4 cellular contexts compared by ENCODE assay signal in genomic region chr14:51467392-51467791, GRCh38.
DNase-seq lines count a peak whose midpoint lies in the region; ATAC-seq, FAIRE-seq and TF ChIP-seq lines count a peak whose summit lies in the region.
"Not testable (repeated sequence)": the region's sequence is repeated elsewhere in the genome, so short reads cannot be mapped to it uniquely, and the experiment has no call there.

No MANE protein-coding gene starts in this region.

- H3K9me3 Mint-ChIP-seq in glutamatergic neuron (ENCODE audit: unreplicated experiment), result not testable (repeated sequence)

- not testable (repeated sequence) for H3K27me3 Mint-ChIP-seq in glutamatergic neuron (ENCODE audit: unreplicated experiment)

- H3K27ac ChIP-seq in esophagus muscularis mucosa (replicated peaks in 1 of 4); right cardiac atrium (ENCODE audit: low read length); kidney (ENCODE audit: low read depth in 2 of 2, low read length in 2 of 2): not testable (repeated sequence)

- 98% methylated on average over 23 of the region's 23 CpGs for WGBS in esophagus muscularis mucosa
- WGBS in right cardiac atrium, result 97% methylated on average over 23 of the region's 23 CpGs

- H3K27ac Mint-ChIP-seq in glutamatergic neuron (ENCODE audit: unreplicated experiment), result peak overlapping the region; percentile 68

- not testable (repeated sequence) for H3K36me3 Mint-ChIP-seq in glutamatergic neuron (ENCODE audit: unreplicated experiment)

- H3K27me3 ChIP-seq in esophagus muscularis mucosa; right cardiac atrium (ENCODE audit: control insufficient read depth, insufficient read depth): not testable (repeated sequence)

- not testable (repeated sequence) for ATAC-seq in right cardiac atrium

- not testable (repeated sequence) for H3K9me3 ChIP-seq in esophagus muscularis mucosa; right cardiac atrium (ENCODE audit: control insufficient read depth, low read length); kidney (ENCODE audit: control insufficient read depth in 1 of 2, low read length in 2 of 2)

- TF ChIP-seq POLR2A in esophagus muscularis mucosa (IDR thresholded peaks at IDR 0.05; ENCODE audit: low read depth), result not testable (repeated sequence)

- H3K9ac ChIP-seq in kidney (ENCODE audit: low read length in 2 of 2), result not testable (repeated sequence)

- not testable (repeated sequence) for H3K36me3 ChIP-seq in esophagus muscularis mucosa; kidney (ENCODE audit: control insufficient read depth in 1 of 2, insufficient read depth in 2 of 2, low read length in 2 of 2)

- H3K4me1 ChIP-seq in esophagus muscularis mucosa; right cardiac atrium (ENCODE audit: control insufficient read depth, insufficient read depth, low read length); kidney (ENCODE audit: control insufficient read depth in 1 of 2, insufficient read depth in 1 of 2, low read depth in 1 of 2, low read length in 2 of 2): not testable (repeated sequence)

- not testable (repeated sequence) for H3K4me3 ChIP-seq in esophagus muscularis mucosa; right cardiac atrium (ENCODE audit: low read length); kidney (ENCODE audit: low read length in 2 of 2)

- TF ChIP-seq CTCF in esophagus muscularis mucosa (IDR thresholded peaks at IDR 0.05); glutamatergic neuron (IDR thresholded peaks at IDR 0.05; ENCODE audit: partially characterized antibody, unreplicated experiment); kidney (IDR thresholded peaks at IDR 0.05; ENCODE audit: borderline replicate concordance, extremely low read depth, insufficient read depth): not testable (repeated sequence)

- intact Hi-C loops in esophagus muscularis mucosa (cut with DNase I); right cardiac atrium (cut with DNase I); kidney (cut with DNase I): not testable (repeated sequence)

- DNase-seq in esophagus muscularis mucosa (ENCODE audit: extremely low spot score) (peak; percentile 29), right cardiac atrium (peak in 2 of 3 donors; percentile 46 to 47), kidney (peak; percentile 60)
- DNase-seq in glutamatergic neuron, result not testable (repeated sequence)

- TF ChIP-seq EP300 in esophagus muscularis mucosa (IDR thresholded peaks at IDR 0.05), result not testable (repeated sequence)

- FAIRE-seq in kidney (lab: Jason Lieb, UNC), result not testable (repeated sequence)

- not testable (repeated sequence) for H3K4me1 Mint-ChIP-seq in glutamatergic neuron (ENCODE audit: low read depth, unreplicated experiment)

- H3K4me3 Mint-ChIP-seq in glutamatergic neuron (ENCODE audit: unreplicated experiment), result not testable (repeated sequence)
